Comparison of ENCODE assay signal across 10 cellular contexts in the genomic region with DNA sequence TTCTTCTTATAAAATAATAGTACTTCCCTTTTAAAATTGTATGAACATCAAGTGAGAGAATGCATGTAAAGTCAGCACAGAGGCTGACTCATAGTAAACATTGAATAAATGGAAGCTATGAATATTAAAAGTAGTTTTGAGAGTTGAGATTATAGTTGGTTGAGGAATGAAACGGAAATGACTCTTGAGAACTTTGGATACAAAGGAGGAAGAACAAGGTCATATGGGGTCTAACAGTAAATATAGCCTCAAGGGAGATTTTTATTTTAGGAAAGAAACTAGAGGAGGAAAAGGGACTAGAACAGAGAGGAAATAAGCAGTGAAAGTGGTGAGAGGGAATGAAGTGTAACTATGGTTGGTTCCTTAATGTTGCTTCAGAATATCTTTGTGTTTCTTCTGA.
DNase-seq lines count a peak whose midpoint lies in the region; ATAC-seq, FAIRE-seq and TF ChIP-seq lines count a peak whose summit lies in the region.
"Had no signal": no experiment of that assay in that cellular context is flagged by ENCODE, and none has a peak within 500 bp of the region (broad histone marks: within the 10 kb centered on the region; RNA-seq: fewer than 3 reads in every experiment).

No MANE protein-coding gene starts in this region.

- no peaks in the 10 kb centered on the region for H3K36me3 Mint-ChIP-seq in activated T-cell treated with anti-CD3 and anti-CD28 coated beads, Interleukin-2, amount 50 U/mL, for 72 hours (ENCODE audit: insufficient read depth in 2 of 2)
- H3K36me3 Mint-ChIP-seq: activated naive CD4-positive, alpha-beta T cell treated with anti-CD3 and anti-CD28 coated beads, Interleukin-2, amount 50 U/mL, for 72 hours had no signal

- H3K4me3 ChIP-seq in osteoblast (ENCODE audit: insufficient read depth, low read length): no peak overlapping the region
- H3K4me3 ChIP-seq in MG63: no peak overlapping the region

- peaks cover 26% of the 10 kb centered on the region for H3K4me1 ChIP-seq in osteoblast (ENCODE audit: insufficient read depth, low read length)

- H4K20me1 ChIP-seq in osteoblast (ENCODE audit: insufficient read depth, low read length): peaks cover 18% of the 10 kb centered on the region

- H3K4me2 ChIP-seq in osteoblast (ENCODE audit: insufficient read depth, low read length): peak overlapping the region; percentile 22

- no peak overlapping the region for H2AFZ ChIP-seq in osteoblast (ENCODE audit: low read length)

- H3K27me3 ChIP-seq in osteoblast (ENCODE audit: insufficient read depth, low read length) (no peaks in the 10 kb centered on the region), MG63 (no peaks in the 10 kb centered on the region)

- peaks cover 69% of the 10 kb centered on the region for H3K79me2 ChIP-seq in osteoblast (ENCODE audit: insufficient read depth, low read length)

- DNase-seq in HTR-8/SVneo (ENCODE audit: insufficient read length, low spot score) (peak; percentile 15), epithelial cell of prostate (ENCODE audit: low read depth, low spot score) (no peak), osteoblast (ENCODE audit: insufficient read length, low spot score, missing footprints) (peak; percentile 81), MG63 (no peak)
- DNase-seq in activated T-cell treated with anti-CD3 and anti-CD28 coated beads, Interleukin-2, amount 50 U/mL, for 72 hours: no peak
- DNase-seq in activated naive CD4-positive, alpha-beta T cell treated with anti-CD3 and anti-CD28 coated beads, Interleukin-2, amount 50 U/mL, for 16 hours: no peak
- DNase-seq: RPMI8226 had no signal

- H3K27ac ChIP-seq in epithelial cell of prostate (peak overlapping the region; percentile 62), osteoblast (ENCODE audit: low read depth, low read length) (peak overlapping the region; percentile 63)

- H3K27me3 Mint-ChIP-seq in activated T-cell treated with anti-CD3 and anti-CD28 coated beads, Interleukin-2, amount 50 U/mL, for 72 hours (ENCODE audit: low read depth): no peaks in the 10 kb centered on the region

- H3K4me3 Mint-ChIP-seq in activated T-cell treated with anti-CD3 and anti-CD28 coated beads, Interleukin-2, amount 50 U/mL, for 72 hours: no peak overlapping the region

- ATAC-seq in GM18511 (IDR thresholded peaks at IDR 0.05; ENCODE audit: unreplicated experiment) (peak; percentile 68), GM21576 (IDR thresholded peaks at IDR 0.05; ENCODE audit: unreplicated experiment) (no peak)
- ATAC-seq in activated T-cell treated with anti-CD3 and anti-CD28 coated beads, Interleukin-2, amount 50 U/mL, for 72 hours (replicated peaks in 1 of 2): no peak
- ATAC-seq: activated naive CD4-positive, alpha-beta T cell treated with anti-CD3 and anti-CD28 coated beads, Interleukin-2, amount 50 U/mL, for 72 hours had no signal

- H3K36me3 ChIP-seq in osteoblast (ENCODE audit: insufficient read depth, low read length) (peaks cover 13% of the 10 kb centered on the region), MG63 (peaks cover 34% of the 10 kb centered on the region)

- no peak overlapping the region for H3K27ac Mint-ChIP-seq in activated T-cell treated with anti-CD3 and anti-CD28 coated beads, Interleukin-2, amount 50 U/mL, for 72 hours
- H3K27ac Mint-ChIP-seq: activated naive CD4-positive, alpha-beta T cell treated with anti-CD3 and anti-CD28 coated beads, Interleukin-2, amount 50 U/mL, for 72 hours had no signal

- H3K9me3 ChIP-seq in osteoblast (ENCODE audit: low read depth, low read length) (no peaks in the 10 kb centered on the region), MG63 (no peaks in the 10 kb centered on the region)

- no peaks in the 10 kb centered on the region for H3K9me3 Mint-ChIP-seq in activated T-cell treated with anti-CD3 and anti-CD28 coated beads, Interleukin-2, amount 50 U/mL, for 72 hours
- H3K9me3 Mint-ChIP-seq: activated naive CD4-positive, alpha-beta T cell treated with anti-CD3 and anti-CD28 coated beads, Interleukin-2, amount 50 U/mL, for 72 hours had no signal

- TF ChIP-seq CTCF in osteoblast (IDR thresholded peaks at IDR 0.05; ENCODE audit: extremely low read depth, low read depth, low read length): no peak

- FAIRE-seq in HTR-8/SVneo (lab: Jason Lieb, UNC): no peak

- H3K4me1 Mint-ChIP-seq in activated T-cell treated with anti-CD3 and anti-CD28 coated beads, Interleukin-2, amount 50 U/mL, for 72 hours (ENCODE audit: low read depth): no peaks in the 10 kb centered on the region

Comparison
In these comparisons a context has a peak if more than half of its experiments do, and no peak if none do; other contexts are left out.
1. DNase-seq: peak in HTR-8/SVneo (single experiment) and osteoblast (single experiment); none in epithelial cell of prostate (single experiment), activated T-cell treated with anti-CD3 and anti-CD28 coated beads, Interleukin-2, amount 50 U/mL, for 72 hours (0 of 2), activated naive CD4-positive, alpha-beta T cell treated with anti-CD3 and anti-CD28 coated beads, Interleukin-2, amount 50 U/mL, for 16 hours (single experiment) and MG63 (single experiment).